8 cellular contexts compared by ENCODE assay signal in the genomic region with DNA sequence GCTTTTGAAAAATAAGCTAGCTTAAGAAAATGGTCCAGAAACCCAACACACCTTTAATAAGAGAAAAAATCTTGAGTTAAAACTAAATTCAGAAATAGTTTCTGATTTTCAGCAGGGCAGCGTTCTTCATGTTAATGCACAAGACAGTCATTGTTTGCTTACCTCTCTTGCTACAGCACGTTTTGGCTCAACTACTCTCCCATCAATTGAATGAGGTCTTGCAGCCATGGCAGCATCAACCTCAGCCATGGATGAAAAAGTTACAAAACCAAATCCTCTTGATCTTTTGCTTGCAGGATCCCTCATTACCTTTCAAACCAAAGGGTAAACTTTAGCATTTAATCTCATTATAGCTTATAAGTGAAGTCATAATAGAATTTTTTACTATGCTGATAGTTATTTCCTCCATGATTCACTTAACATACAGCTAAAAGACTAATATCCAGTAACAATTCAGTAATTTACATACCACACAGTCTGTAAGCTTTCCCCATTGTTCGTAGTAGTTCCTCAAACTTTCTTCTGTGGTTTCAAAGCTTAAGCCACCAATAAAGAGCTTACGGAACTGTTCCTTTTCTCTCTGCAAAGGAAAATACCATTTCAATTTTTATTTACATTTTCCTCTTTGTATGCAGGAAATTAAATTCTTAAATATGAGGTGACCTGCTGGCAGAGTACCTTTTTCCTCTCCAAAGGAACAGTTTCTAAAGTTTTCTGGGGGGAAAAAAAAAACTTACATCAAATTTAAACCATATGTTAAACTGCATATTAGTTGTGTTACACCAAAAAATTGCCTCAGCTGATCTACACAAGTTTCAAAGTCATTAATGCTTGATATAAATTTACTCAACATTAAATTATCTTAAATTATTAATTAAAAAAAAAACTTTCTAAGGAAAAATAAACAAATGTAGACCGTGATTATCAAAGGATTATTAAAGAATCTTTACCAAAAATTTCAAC. TPM values are rescaled to one million over a fixed set of nuclear protein-coding genes. Genes with fewer than 3 reads are reported as not detected.
A peak's percentile ranks its signal among the peaks of the same experiment; 100 is the strongest.
DNase-seq lines count a peak whose midpoint lies in the region; ATAC-seq and TF ChIP-seq lines count a peak whose summit lies in the region.

No MANE protein-coding gene starts in this region.

- peak overlapping the region; percentile 99 for H3K27ac Mint-ChIP-seq in activated CD4-positive, alpha-beta T cell treated with anti-CD3 and anti-CD28 coated beads, Interleukin-2, amount 10 ng/mL, durations not matched to agents 24 days and 14 days
- peak overlapping the region; percentile 99 for H3K27ac Mint-ChIP-seq in T-helper 17 cell

- H3K27ac ChIP-seq in hepatocyte (no peak overlapping the region), stomach smooth muscle (ENCODE audit: low read length) (no peak overlapping the region)

- peaks cover 4% of the 10 kb centered on the region for H3K36me3 ChIP-seq in hepatocyte (replicated peaks; ENCODE audit: insufficient read depth, low read depth)
- peaks cover 15 to 42% of the 10 kb centered on the region in 2 donors for H3K36me3 ChIP-seq in stomach smooth muscle (ENCODE audit: control insufficient read depth in 2 of 2, insufficient read depth in 2 of 2, low read length in 2 of 2)

- peak overlapping the region; percentile 84 for H3K4me2 ChIP-seq in hepatocyte

- DNase-seq in activated CD4-positive, alpha-beta T cell treated with anti-CD3 and anti-CD28 coated beads, Interleukin-2, amount 10 ng/mL, durations not matched to agents 24 days and 14 days: no peak
- no peak for DNase-seq in activated CD4-positive, alpha-beta T cell treated with anti-CD3 and anti-CD28 coated beads for 1 hour
- DNase-seq in T-helper 17 cell (no peak), hepatocyte (ENCODE audit: low spot score) (no peak), HPDE6-E6E7 (ENCODE audit: extremely low spot score) (no peak), T1000 (lab: John Stamatoyannopoulos, UW) (no peak), D341Med (ENCODE audit: low spot score) (no peak)

- H4K20me1 ChIP-seq in hepatocyte (ENCODE audit: insufficient read depth, poor library complexity, severe bottlenecking): peaks cover 73% of the 10 kb centered on the region

- no peak for TF ChIP-seq CTCF in hepatocyte (IDR thresholded peaks at IDR 0.05; ENCODE audit: poor library complexity)

- peaks cover 55% of the 10 kb centered on the region for H3K4me1 Mint-ChIP-seq in activated CD4-positive, alpha-beta T cell treated with anti-CD3 and anti-CD28 coated beads, Interleukin-2, amount 10 ng/mL, durations not matched to agents 24 days and 14 days
- peaks cover 57% of the 10 kb centered on the region for H3K4me1 Mint-ChIP-seq in T-helper 17 cell

- H3K27me3 ChIP-seq in hepatocyte (no peaks in the 10 kb centered on the region), stomach smooth muscle (ENCODE audit: control insufficient read depth in 1 of 2, insufficient read depth in 2 of 2, low read length in 2 of 2) (no peaks in the 10 kb centered on the region)

- intact Hi-C loops in activated CD4-positive, alpha-beta T cell treated with anti-CD3 and anti-CD28 coated beads, Interleukin-2, amount 10 ng/mL, durations not matched to agents 24 days and 14 days (cut with micrococcal nuclease): loop anchor here (1.0 to 2.0 kb wide), 3 partner anchors 41 to 167 kb away; no protein-coding TSS in a partner anchor

- WGBS in hepatocyte (ENCODE audit: low lambda C conversion rate, missing lambda C conversion rate): 11% methylated on average over 5 of the region's 5 CpGs

- no peak overlapping the region for H3K9ac ChIP-seq in stomach smooth muscle (ENCODE audit: low read length in 2 of 2)

- H3K27me3 Mint-ChIP-seq in activated CD4-positive, alpha-beta T cell treated with anti-CD3 and anti-CD28 coated beads, Interleukin-2, amount 10 ng/mL, durations not matched to agents 24 days and 14 days: peaks cover 7% of the 10 kb centered on the region
- peaks cover 4% of the 10 kb centered on the region for H3K27me3 Mint-ChIP-seq in T-helper 17 cell

- no peaks in the 10 kb centered on the region for H3K9me2 ChIP-seq in hepatocyte (replicated peaks; ENCODE audit: insufficient read depth)

- H3K4me1 ChIP-seq in hepatocyte (ENCODE audit: insufficient read depth): peaks cover 25% of the 10 kb centered on the region
- H3K4me1 ChIP-seq in stomach smooth muscle (ENCODE audit: control insufficient read depth, insufficient read depth, low read length): peaks cover 18% of the 10 kb centered on the region

- H2AFZ ChIP-seq in hepatocyte: no peak overlapping the region

- peaks cover 89% of the 10 kb centered on the region for H3K79me2 ChIP-seq in hepatocyte

- peaks cover 82% of the 10 kb centered on the region for H3K36me3 Mint-ChIP-seq in activated CD4-positive, alpha-beta T cell treated with anti-CD3 and anti-CD28 coated beads, Interleukin-2, amount 10 ng/mL, durations not matched to agents 24 days and 14 days (ENCODE audit: low read depth)
- H3K36me3 Mint-ChIP-seq in T-helper 17 cell (ENCODE audit: low read depth): peaks cover 24% of the 10 kb centered on the region

- H3K4me3 Mint-ChIP-seq in activated CD4-positive, alpha-beta T cell treated with anti-CD3 and anti-CD28 coated beads, Interleukin-2, amount 10 ng/mL, durations not matched to agents 24 days and 14 days: peak overlapping the region; percentile 100
- H3K4me3 Mint-ChIP-seq in T-helper 17 cell: peak overlapping the region; percentile 97

- H3K9me3 ChIP-seq in T-helper 17 cell (ENCODE audit: control insufficient read depth, low read length, poor library complexity, severe bottlenecking): no peaks in the 10 kb centered on the region
- no peaks in the 10 kb centered on the region for H3K9me3 ChIP-seq in hepatocyte (ENCODE audit: low read depth)
- no peaks in the 10 kb centered on the region for H3K9me3 ChIP-seq in stomach smooth muscle (ENCODE audit: control insufficient read depth in 2 of 2, low read length in 2 of 2)

- no peak for ATAC-seq in T-helper 17 cell

- H3K4me3 ChIP-seq in hepatocyte (peak overlapping the region; percentile 81), stomach smooth muscle (ENCODE audit: low read length in 2 of 2) (peak overlapping the region; percentile 99 to 100)

- no peaks in the 10 kb centered on the region for H3K9me3 Mint-ChIP-seq in activated CD4-positive, alpha-beta T cell treated with anti-CD3 and anti-CD28 coated beads, Interleukin-2, amount 10 ng/mL, durations not matched to agents 24 days and 14 days

RNA-seq across cellular contexts. Expression of gene HNRNPA2B1, which starts 3.1 kb away (rescaled TPM):
- 862 and 873 TPM in 2 replicates for total RNA-seq in activated CD4-positive, alpha-beta T cell treated with anti-CD3 and anti-CD28 coated beads, Interleukin-2, amount 10 ng/mL, durations not matched to agents 24 days and 14 days
- total RNA-seq in T-helper 17 cell (100 to 1,000 TPM; 392 to 399 TPM), hepatocyte (193 and 215 TPM in 2 replicates)
- polyA plus RNA-seq in hepatocyte: 553 and 625 TPM in 2 replicates

RNA-seq across cellular contexts. Expression of gene CBX3, which starts 4.1 kb away (rescaled TPM):
- 307 and 313 TPM in 2 replicates for total RNA-seq in activated CD4-positive, alpha-beta T cell treated with anti-CD3 and anti-CD28 coated beads, Interleukin-2, amount 10 ng/mL, durations not matched to agents 24 days and 14 days
- total RNA-seq in T-helper 17 cell (100 to 1,000 TPM in 1 of 2 donors, 10 to 100 TPM in 1; 98.3 to 102 TPM), hepatocyte (154 and 165 TPM in 2 replicates)
- 120 and 129 TPM in 2 replicates for polyA plus RNA-seq in hepatocyte

RNA-seq across cellular contexts. Expression of gene NFE2L3, which starts 45.4 kb away (rescaled TPM):
- total RNA-seq in activated CD4-positive, alpha-beta T cell treated with anti-CD3 and anti-CD28 coated beads, Interleukin-2, amount 10 ng/mL, durations not matched to agents 24 days and 14 days: 67.8 and 68.7 TPM in 2 replicates
- total RNA-seq in T-helper 17 cell (1 to 10 TPM; 3.9 to 4.3 TPM), hepatocyte (10.0 and 10.8 TPM in 2 replicates)
- 4.7 and 6.5 TPM in 2 replicates for polyA plus RNA-seq in hepatocyte
